ENCODE assay signal across 16 cellular contexts in the genomic region with DNA sequence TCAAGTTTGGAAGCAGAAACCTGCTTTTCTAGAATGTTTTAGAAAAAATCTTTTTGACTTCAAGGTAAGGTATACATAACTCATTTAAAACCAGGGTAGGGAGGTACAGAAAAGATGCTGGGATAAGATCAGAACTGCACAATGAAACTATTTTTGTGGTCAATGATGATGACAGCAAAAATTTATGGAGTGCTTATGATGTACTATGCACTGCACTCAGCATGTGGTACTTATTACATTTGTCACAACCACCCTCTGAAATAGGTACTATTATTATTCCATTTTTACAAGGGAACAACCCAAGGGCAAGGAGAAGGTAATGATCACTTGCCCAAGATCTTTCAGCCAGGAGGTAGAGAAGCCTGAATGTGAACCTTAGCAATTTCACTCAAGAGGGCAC. TPM values are rescaled to one million over a fixed set of nuclear protein-coding genes. Genes with fewer than 3 reads are reported as not detected.
"Had no signal": no experiment of that assay in that cellular context is flagged by ENCODE, and none has a peak within 500 bp of the region (broad histone marks: within the 10 kb centered on the region; RNA-seq: fewer than 3 reads in every experiment).

No MANE protein-coding gene starts in this region.

- H3K4me1 ChIP-seq: left lung had no signal

- H3K36me3 ChIP-seq: left lung, thoracic aorta, WERI-Rb-1 had no signal

- H3K9me3 ChIP-seq: left lung, thoracic aorta had no signal

- DNase-seq: activated CD4-positive, alpha-beta memory T cell treated with anti-CD3 and anti-CD28 coated beads for 36 hours; activated CD8-positive, alpha-beta memory T cell treated with anti-CD3 and anti-CD28 coated beads, Interleukin-2, amount 10 ng/mL, durations not matched to agents 7 days and 5 days; activated naive CD4-positive, alpha-beta T cell treated with anti-CD3 and anti-CD28 coated beads, Interleukin-2, amount 10 ng/mL, durations not matched to agents 7 days and 5 days; activated T-cell treated with anti-CD3 and anti-CD28 coated beads, Interleukin-2, amount 50 U/mL, for 1 hour; dermis blood vessel endothelial cell; hippocampal formation; kidney; left lung; stimulated activated CD4-positive, alpha-beta T cell treated with anti-CD3 and anti-CD28 coated beads, Interleukin-12 subunit alpha, Interleukin-12 subunit beta, amount 100 ng/mL, for 4 hours; stimulated activated CD4-positive, alpha-beta T cell treated with anti-CD3 and anti-CD28 coated beads, Interleukin-2, amount 100 ng/mL, for 24 hours; T-helper 17 cell; WERI-Rb-1 had no signal

- H3K27ac ChIP-seq: epithelial cell of prostate, left lung, thoracic aorta, WERI-Rb-1 had no signal

- H3K4me3 ChIP-seq: left lung, thoracic aorta had no signal

- ATAC-seq: activated CD8-positive, alpha-beta memory T cell treated with anti-CD3 and anti-CD28 coated beads, Interleukin-2, amount 10 ng/mL, durations not matched to agents 7 days and 5 days; left lung; natural killer cell treated with Interleukin-12 subunit alpha and Interleukin-12 subunit beta and Interleukin-15 and Interleukin-18, amount 100 ng/mL, for 72 hours; T-helper 17 cell had no signal

RNA-seq across cellular contexts. Expression of a gene that starts 8.0 kb away (rescaled TPM):
- total RNA-seq: activated CD4-positive, alpha-beta memory T cell treated with anti-CD3 and anti-CD28 coated beads for 36 hours; activated CD8-positive, alpha-beta memory T cell treated with anti-CD3 and anti-CD28 coated beads, Interleukin-2, amount 10 ng/mL, durations not matched to agents 7 days and 5 days; activated T-helper 2 cell treated with anti-CD3 and anti-CD28 coated beads, Interferon-gamma antibody, Interleukin-2, Interleukin-4, amounts not matched to agents 10 μg/mL and 5 μg/mL and 100 μg/mL, durations not matched to agents 14 hours and 24 hours and 36 hours; natural killer cell treated with Interleukin-12 subunit alpha and Interleukin-12 subunit beta and Interleukin-15 and Interleukin-18, amount 100 ng/mL, for 72 hours; T-helper 17 cell had no signal
